In genomic region chr15:53644681-53645080, GRCh38 we compare ENCODE assay signal across 19 cellular contexts.
"Had no signal": no experiment of that assay in that cellular context is flagged by ENCODE, and none has a peak within 500 bp of the region (broad histone marks: within the 10 kb centered on the region; RNA-seq: fewer than 3 reads in every experiment).

No MANE protein-coding gene starts in this region.

- H3K27ac Mint-ChIP-seq: activated CD4-positive, alpha-beta memory T cell treated with anti-CD3 and anti-CD28 coated beads for 36 hours; activated CD4-positive, alpha-beta T cell treated with anti-CD3 and anti-CD28 coated beads for 36 hours; activated CD8-positive, alpha-beta memory T cell treated with anti-CD3 and anti-CD28 coated beads, Interleukin-2, amount 10 ng/mL, durations not matched to agents 7 days and 5 days; activated T-cell treated with anti-CD3 and anti-CD28 coated beads, Interleukin-2, amount 50 U/mL, for 24 hours; naive thymus-derived CD8-positive, alpha-beta T cell; stimulated activated memory B cell treated with anti-CD40 and anti-IgM and Interleukin-4, amounts not matched to agents 10 μg/mL and 1 μg/mL and 100 μg/mL, for 72 hours had no signal

- H3K27ac ChIP-seq: cardiac muscle cell, esophagus muscularis mucosa, hepatocyte, left lung, right atrium auricular region, thyroid gland, WERI-Rb-1 had no signal

- H3K9me3 ChIP-seq: esophagus muscularis mucosa, left lung, right atrium auricular region, thyroid gland had no signal

- H3K9me3 Mint-ChIP-seq: activated CD4-positive, alpha-beta memory T cell treated with anti-CD3 and anti-CD28 coated beads for 36 hours; activated T-cell treated with anti-CD3 and anti-CD28 coated beads, Interleukin-2, amount 50 U/mL, for 24 hours; stimulated activated memory B cell treated with anti-CD40 and anti-IgM and Interleukin-4, amounts not matched to agents 10 μg/mL and 1 μg/mL and 100 μg/mL, for 72 hours had no signal

- H3K36me3 Mint-ChIP-seq: activated CD4-positive, alpha-beta memory T cell treated with anti-CD3 and anti-CD28 coated beads for 36 hours; activated CD8-positive, alpha-beta memory T cell treated with anti-CD3 and anti-CD28 coated beads, Interleukin-2, amount 10 ng/mL, durations not matched to agents 7 days and 5 days; naive thymus-derived CD8-positive, alpha-beta T cell; stimulated activated memory B cell treated with anti-CD40 and anti-IgM and Interleukin-4, amounts not matched to agents 10 μg/mL and 1 μg/mL and 100 μg/mL, for 72 hours had no signal

- FAIRE-seq: kidney had no signal

- H3K27me3 Mint-ChIP-seq: activated CD8-positive, alpha-beta memory T cell treated with anti-CD3 and anti-CD28 coated beads, Interleukin-2, amount 10 ng/mL, durations not matched to agents 7 days and 5 days; stimulated activated memory B cell treated with anti-CD40 and anti-IgM and Interleukin-4, amounts not matched to agents 10 μg/mL and 1 μg/mL and 100 μg/mL, for 72 hours had no signal

- H3K36me3 ChIP-seq: cardiac muscle cell, esophagus muscularis mucosa, left lung, right atrium auricular region, thyroid gland, WERI-Rb-1 had no signal

- DNase-seq: activated CD4-positive, alpha-beta memory T cell treated with anti-CD3 and anti-CD28 coated beads for 36 hours; activated CD4-positive, alpha-beta T cell treated with anti-CD3 and anti-CD28 coated beads for 36 hours; activated CD8-positive, alpha-beta memory T cell treated with anti-CD3 and anti-CD28 coated beads, Interleukin-2, amount 10 ng/mL, durations not matched to agents 7 days and 5 days; activated effector memory CD4-positive, alpha-beta T cell treated with Interleukin-2 at 50 U/mL for 16 hours; activated naive CD4-positive, alpha-beta T cell treated with anti-CD3 and anti-CD28 coated beads, Interleukin-2, amount 50 U/mL, for 16 hours; activated T-cell treated with anti-CD3 and anti-CD28 coated beads, Interleukin-2, amount 50 U/mL, for 24 hours; kidney; left lung; mesenchymal stem cell; naive thymus-derived CD8-positive, alpha-beta T cell; occipital lobe; stimulated activated CD4-positive, alpha-beta T cell treated with anti-CD3 and anti-CD28 coated beads, Interleukin-2, amount 100 ng/mL, for 48 hours; thyroid gland; WERI-Rb-1 had no signal

- H3K27me3 ChIP-seq: hepatocyte, left lung, right atrium auricular region, thyroid gland had no signal

- H3K4me3 ChIP-seq: cardiac muscle cell, esophagus muscularis mucosa, hepatocyte, left lung, right atrium auricular region, thyroid gland had no signal

- H3K4me1 Mint-ChIP-seq: activated CD4-positive, alpha-beta T cell treated with anti-CD3 and anti-CD28 coated beads for 36 hours; activated CD8-positive, alpha-beta memory T cell treated with anti-CD3 and anti-CD28 coated beads, Interleukin-2, amount 10 ng/mL, durations not matched to agents 7 days and 5 days; naive thymus-derived CD8-positive, alpha-beta T cell; stimulated activated memory B cell treated with anti-CD40 and anti-IgM and Interleukin-4, amounts not matched to agents 10 μg/mL and 1 μg/mL and 100 μg/mL, for 72 hours had no signal

- H3K4me1 ChIP-seq: esophagus muscularis mucosa, left lung, right atrium auricular region, thyroid gland had no signal

- H3K4me3 Mint-ChIP-seq: activated CD4-positive, alpha-beta memory T cell treated with anti-CD3 and anti-CD28 coated beads for 36 hours; activated CD4-positive, alpha-beta T cell treated with anti-CD3 and anti-CD28 coated beads for 36 hours; activated CD8-positive, alpha-beta memory T cell treated with anti-CD3 and anti-CD28 coated beads, Interleukin-2, amount 10 ng/mL, durations not matched to agents 7 days and 5 days; activated T-cell treated with anti-CD3 and anti-CD28 coated beads, Interleukin-2, amount 50 U/mL, for 24 hours; naive thymus-derived CD8-positive, alpha-beta T cell; stimulated activated memory B cell treated with anti-CD40 and anti-IgM and Interleukin-4, amounts not matched to agents 10 μg/mL and 1 μg/mL and 100 μg/mL, for 72 hours had no signal
